Comparison of ENCODE assay signal across 9 cellular contexts in genomic region chr6:70956451-70957283, GRCh38. TPM values are rescaled to one million over a fixed set of nuclear protein-coding genes. Genes with fewer than 3 reads are reported as not detected.
DNase-seq lines count a peak whose midpoint lies in the region; ATAC-seq and TF ChIP-seq lines count a peak whose summit lies in the region.
"Had no signal": no experiment of that assay in that cellular context is flagged by ENCODE, and none has a peak within 500 bp of the region (broad histone marks: within the 10 kb centered on the region; RNA-seq: fewer than 3 reads in every experiment).

Gene B3GAT2, minus strand, starts transcription at chr6:70957060. Its CDS starts 631 bp downstream, at chr6:70956429.

- H3K4me1 Mint-ChIP-seq in T-cell (peaks cover 5 to 26% (median 19%) of the 10 kb centered on the region in 3 donors), endodermal cell (peaks cover 4% of the 10 kb centered on the region)

- 1% methylated on average over 31 to 83 of the region's 83 CpGs for WGBS in endodermal cell (ENCODE audit: insufficient coverage in 1 of 2, insufficient read length in 1 of 2), 2 experiments
- WGBS in urinary bladder = under 1% methylated on average over 83 of the region's 83 CpGs

- no peak for TF ChIP-seq CTCF in endodermal cell (conservative IDR thresholded peaks at IDR 0.05)

- H3K27ac ChIP-seq in endodermal cell (ENCODE audit: low read depth, low read length) (no peak within 1 kb of the TSS), urinary bladder (ENCODE audit: low read depth) (no peak within 1 kb of the TSS)
- H3K27ac ChIP-seq: epithelial cell of prostate had no signal

- peaks cover 50 to 55% of the 10 kb centered on the region in 2 donors for H3K27me3 Mint-ChIP-seq in T-cell
- H3K27me3 Mint-ChIP-seq in endodermal cell (ENCODE audit: insufficient read depth) = peaks cover 74% of the 10 kb centered on the region

- H3K9me3 ChIP-seq in endodermal cell (ENCODE audit: control insufficient read depth, low read length) = no peaks in the 10 kb centered on the region

- H3K4me3 ChIP-seq in endodermal cell (ENCODE audit: low read length) (peak within 1 kb of the TSS; percentile 79), urinary bladder (ENCODE audit: low read depth, low read length) (peak within 1 kb of the TSS; percentile 49)

- peak; percentile 6 for DNase-seq in activated CD4-positive, alpha-beta T cell treated with anti-CD3 and anti-CD28 coated beads for 48 hours
- DNase-seq in activated CD4-positive, alpha-beta T cell treated with anti-CD3 and anti-CD28 coated beads for 1 hour = no peak
- peak in 4 of 34 experiments; percentile 1 to 14 (median 4) for DNase-seq in T-cell
- peak; percentile 85 for DNase-seq in endodermal cell
- DNase-seq in midbrain (lab: John Stamatoyannopoulos, UW) = peak; percentile 42
- DNase-seq in GF-D8 (lab: John Stamatoyannopoulos, UW) = no peak

- H3K36me3 ChIP-seq in endodermal cell (ENCODE audit: control insufficient read depth, insufficient read depth, low read length) (no peaks in the 10 kb centered on the region), urinary bladder (ENCODE audit: insufficient read depth) (no peaks in the 10 kb centered on the region)

- POLR2A ChIA-PET in T-cell (lab: Charles Lee) = no interaction called here

- peak; percentile 17 for ATAC-seq in HG02870 (IDR thresholded peaks at IDR 0.05; ENCODE audit: unreplicated experiment)
- peak; percentile 7 to 29 (median 14) for ATAC-seq in T-cell (replicated peaks in 1 of 4)

- no peak within 1 kb of the TSS for H3K9ac ChIP-seq in endodermal cell (ENCODE audit: extremely low read depth, low read length, poor library complexity, severe bottlenecking)

- H3K9me3 Mint-ChIP-seq in T-cell = no peaks in the 10 kb centered on the region
- H3K9me3 Mint-ChIP-seq in endodermal cell = no peaks in the 10 kb centered on the region

- H3K27me3 ChIP-seq in endodermal cell (ENCODE audit: control insufficient read depth, insufficient read depth, low read length, poor library complexity, severe bottlenecking) = peaks cover 88% of the 10 kb centered on the region

- H3K27ac Mint-ChIP-seq in T-cell (no peak within 1 kb of the TSS), endodermal cell (no peak within 1 kb of the TSS)

- H3K4me3 Mint-ChIP-seq in T-cell = peak within 1 kb of the TSS; percentile 73 to 82 (median 74)
- peak within 1 kb of the TSS; percentile 60 for H3K4me3 Mint-ChIP-seq in endodermal cell

- H3K4me1 ChIP-seq in endodermal cell (ENCODE audit: control insufficient read depth, insufficient read depth, low read length) (no peaks in the 10 kb centered on the region), urinary bladder (ENCODE audit: insufficient read depth) (no peaks in the 10 kb centered on the region)

- H3K36me3 Mint-ChIP-seq in T-cell (no peaks in the 10 kb centered on the region), endodermal cell (ENCODE audit: low read depth) (no peaks in the 10 kb centered on the region)

- CTCF ChIA-PET in T-cell (lab: Charles Lee) = interaction anchor here (0.6 to 2.1 kb wide), 11 partner anchors 13 to 735 kb away, joined by 3 to 22 read pairs (median 4); no protein-coding TSS in a partner anchor

RNA-seq across cellular contexts. Expression of gene B3GAT2, which starts in this region (rescaled TPM):
- total RNA-seq in T-cell (not detected), endodermal cell (under 1 TPM; 0.31 to 0.42 TPM), urinary bladder (1.5 TPM)
- 0.57 TPM for polyA plus RNA-seq in endodermal cell (2013, experiment 1 of 2)
- 0.46 TPM for polyA plus RNA-seq in endodermal cell (2013, experiment 2 of 2)
- polyA plus RNA-seq in urinary bladder = 0.25 TPM

Comparison
In these comparisons a context has a peak if more than half of its experiments do, and no peak if none do; other contexts are left out.
1. DNase-seq: peak in activated CD4-positive, alpha-beta T cell treated with anti-CD3 and anti-CD28 coated beads for 48 hours (single experiment) and midbrain (single experiment); none in activated CD4-positive, alpha-beta T cell treated with anti-CD3 and anti-CD28 coated beads for 1 hour (single experiment) and GF-D8 (single experiment).
2. Peak in ATAC-seq in T-cell; RNA of the gene not detected or under 1 TPM.
3. Peak in DNase-seq and H3K4me3 ChIP-seq in endodermal cell; RNA of the gene not detected or under 1 TPM.